ENCODE assay signal across 20 cellular contexts in the genomic region with DNA sequence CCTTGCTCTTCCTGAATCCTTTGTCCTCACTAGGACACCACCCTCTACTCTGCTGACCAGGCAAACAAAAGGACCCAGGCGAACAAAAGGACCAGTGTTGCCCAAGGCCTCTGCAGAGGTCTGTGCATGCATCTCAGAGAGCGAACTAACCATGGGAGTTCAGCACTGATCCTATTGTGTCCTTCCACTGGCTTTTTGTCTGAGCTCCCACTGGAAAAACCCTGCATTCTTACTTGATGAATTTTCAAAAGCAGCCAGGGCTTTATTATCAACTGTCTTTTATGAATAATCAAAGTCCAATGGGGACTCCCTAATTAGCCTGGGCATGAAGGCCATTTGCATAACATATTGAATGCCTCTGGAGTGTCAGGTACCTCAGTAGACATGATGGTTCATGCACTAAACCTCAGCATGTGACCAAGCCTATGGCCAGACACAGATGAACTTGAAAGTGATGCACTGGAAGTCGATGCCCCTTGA.
A peak's percentile ranks its signal among the peaks of the same experiment; 100 is the strongest.
DNase-seq lines count a peak whose midpoint lies in the region; ATAC-seq and TF ChIP-seq lines count a peak whose summit lies in the region.
"Had no signal": no experiment of that assay in that cellular context is flagged by ENCODE, and none has a peak within 500 bp of the region (broad histone marks: within the 10 kb centered on the region; RNA-seq: fewer than 3 reads in every experiment).

No MANE protein-coding gene starts in this region.

- no peak for ATAC-seq in HG02798 (IDR thresholded peaks at IDR 0.05; ENCODE audit: poor library complexity, unreplicated experiment)
- ATAC-seq: HCT116, heart right ventricle had no signal

- H3K4me1 Mint-ChIP-seq in endodermal cell, result no peaks in the 10 kb centered on the region
- peaks cover 28% of the 10 kb centered on the region for H3K4me1 Mint-ChIP-seq in neural progenitor cell

- DNase-seq in EL (peak; percentile 41), M059J (ENCODE audit: low read depth) (peak; percentile 45), endodermal cell (no peak), neural progenitor cell (ENCODE audit: low spot score) (peak; percentile 60), HT-29 (ENCODE audit: low spot score) (no peak), SHP77 treated with DMSO at 0.1 percent for 48 hours (lab: John Stamatoyannopoulos, UW) (no peak)
- DNase-seq: activated CD4-positive, CD25-positive, alpha-beta regulatory T cell treated with anti-CD3 and anti-CD28 coated beads, Interleukin-2, amount 50 U/mL, for 72 hours; activated effector memory CD4-positive, alpha-beta T cell treated with Interleukin-2 at 50 U/mL for 16 hours; BE2C; heart right ventricle; NCI-H2227 treated with DMSO at 0.1 percent for 48 hours; SIG-M5; stimulated activated CD4-positive, alpha-beta T cell treated with anti-CD3 and anti-CD28 coated beads, Interleukin-4, amount 100 ng/mL, for 24 hours; stimulated activated CD8-positive, alpha-beta memory T cell treated with anti-CD3 and anti-CD28 coated beads, Interleukin-4, amount 100 ng/mL, for 48 hours; testis had no signal

- no peaks in the 10 kb centered on the region for H3K36me3 Mint-ChIP-seq in endodermal cell (ENCODE audit: low read depth)
- no peaks in the 10 kb centered on the region for H3K36me3 Mint-ChIP-seq in neural progenitor cell

- WGBS in endodermal cell (ENCODE audit: insufficient coverage in 1 of 2, insufficient read length in 1 of 2), 2 experiments, result 72 to 88% methylated on average over 2 to 3 of the region's 3 CpGs

- H3K27me3 ChIP-seq in endodermal cell (ENCODE audit: control insufficient read depth, insufficient read depth, low read length, poor library complexity, severe bottlenecking) (no peaks in the 10 kb centered on the region), neural progenitor cell (no peaks in the 10 kb centered on the region)
- H3K27me3 ChIP-seq: BE2C, testis had no signal

- H3K9me3 Mint-ChIP-seq in endodermal cell, result no peaks in the 10 kb centered on the region
- peaks cover 2% of the 10 kb centered on the region for H3K9me3 Mint-ChIP-seq in neural progenitor cell
- H3K9me3 Mint-ChIP-seq: dendritic cell treated with granulocyte-macrophage colony-stimulating factor and Interleukin-4, amounts not matched to agents 40 ng/mL and 50 ng/mL, for 4 days; T-helper 2 cell treated with Interferon-gamma antibody and Interleukin-4, amounts not matched to agents 5 μg/mL and 100 μg/mL, for 36 hours had no signal

- H3K4me3 ChIP-seq in endodermal cell (ENCODE audit: low read length), result no peak overlapping the region
- H3K4me3 ChIP-seq in neural progenitor cell, result no peak overlapping the region
- H3K4me3 ChIP-seq: heart right ventricle, testis had no signal

- H3K4me1 ChIP-seq in endodermal cell (ENCODE audit: control insufficient read depth, insufficient read depth, low read length) (no peaks in the 10 kb centered on the region), neural progenitor cell (peaks cover 21% of the 10 kb centered on the region)

- H3K27ac ChIP-seq in endodermal cell (ENCODE audit: low read depth, low read length), result peak overlapping the region; percentile 68
- H3K27ac ChIP-seq in neural progenitor cell, result no peak overlapping the region
- H3K27ac ChIP-seq: heart right ventricle, neutrophil, testis had no signal

- no peaks in the 10 kb centered on the region for H3K79me2 ChIP-seq in neural progenitor cell (ENCODE audit: low read depth)

- H4K20me1 ChIP-seq in neural progenitor cell (ENCODE audit: low read depth), result no peaks in the 10 kb centered on the region

- H3K9ac ChIP-seq in endodermal cell (ENCODE audit: extremely low read depth, low read length, poor library complexity, severe bottlenecking) (no peak overlapping the region), neural progenitor cell (no peak overlapping the region)

- H3K4me3 Mint-ChIP-seq in endodermal cell, result no peak overlapping the region
- no peak overlapping the region for H3K4me3 Mint-ChIP-seq in neural progenitor cell
- H3K4me3 Mint-ChIP-seq: dendritic cell treated with granulocyte-macrophage colony-stimulating factor and Interleukin-4, amounts not matched to agents 40 ng/mL and 50 ng/mL, for 4 days; T-helper 2 cell treated with Interferon-gamma antibody and Interleukin-4, amounts not matched to agents 5 μg/mL and 100 μg/mL, for 36 hours had no signal

- H3F3A ChIP-seq in neural progenitor cell (ENCODE audit: low read depth), result no peaks in the 10 kb centered on the region

- peak overlapping the region; percentile 23 for H3K4me2 ChIP-seq in neural progenitor cell

- H3K27ac Mint-ChIP-seq in endodermal cell, result no peak overlapping the region
- peak overlapping the region; percentile 94 for H3K27ac Mint-ChIP-seq in neural progenitor cell
- H3K27ac Mint-ChIP-seq: dendritic cell treated with granulocyte-macrophage colony-stimulating factor and Interleukin-4, amounts not matched to agents 40 ng/mL and 50 ng/mL, for 4 days; T-helper 2 cell treated with Interferon-gamma antibody and Interleukin-4, amounts not matched to agents 5 μg/mL and 100 μg/mL, for 36 hours had no signal

- H3K36me3 ChIP-seq in endodermal cell (ENCODE audit: control insufficient read depth, insufficient read depth, low read length), result no peaks in the 10 kb centered on the region
- H3K36me3 ChIP-seq in neural progenitor cell, result no peaks in the 10 kb centered on the region
- H3K36me3 ChIP-seq: BE2C, heart right ventricle, neutrophil had no signal

- peaks cover 5% of the 10 kb centered on the region for H3K27me3 Mint-ChIP-seq in endodermal cell (ENCODE audit: insufficient read depth)
- peaks cover 7% of the 10 kb centered on the region for H3K27me3 Mint-ChIP-seq in neural progenitor cell (ENCODE audit: insufficient read depth, low read depth)

- no peaks in the 10 kb centered on the region for H3K9me3 ChIP-seq in endodermal cell (ENCODE audit: control insufficient read depth, low read length)
- H3K9me3 ChIP-seq in neural progenitor cell (ENCODE audit: low read depth), result no peaks in the 10 kb centered on the region
- H3K9me3 ChIP-seq: BE2C, heart right ventricle, neutrophil, testis had no signal

- TF ChIP-seq CTCF in endodermal cell (conservative IDR thresholded peaks at IDR 0.05), result no peak
- TF ChIP-seq CTCF in neural progenitor cell (IDR thresholded peaks at IDR 0.05), result no peak

- no peak overlapping the region for H2AFZ ChIP-seq in neural progenitor cell (replicated peaks)

Comparison
In these comparisons a context has a peak if more than half of its experiments do, and no peak if none do; other contexts are left out.
1. DNase-seq: peak in EL (single experiment), M059J (single experiment) and neural progenitor cell (single experiment); none in endodermal cell (single experiment), HT-29 (single experiment) and SHP77 treated with DMSO at 0.1 percent for 48 hours (single experiment).